In genomic region chr16:68960910-68961309, GRCh38 we compare ENCODE assay signal across 1 cellular context.
TF ChIP-seq lines count a peak whose summit lies in the region.

No MANE protein-coding gene starts in this region.

TF ChIP-seq in GM23338, 12 proteins besides CTCF, POLR2A, EP300 and RAD21 (continued from another document):
- no peak for TF ChIP-seq ZNF462 (CRISPR knock-in tag; IDR thresholded peaks at IDR 0.05)
- no peak for TF ChIP-seq STAT1 (IDR thresholded peaks at IDR 0.05; ENCODE audit: unreplicated experiment)
